ENCODE assay signal across 18 cellular contexts in genomic region chr2:43212216-43212828, GRCh38. TPM values are rescaled to one million over a fixed set of nuclear protein-coding genes. Genes with fewer than 3 reads are reported as not detected.
DNase-seq lines count a peak whose midpoint lies in the region; FAIRE-seq and TF ChIP-seq lines count a peak whose summit lies in the region.
"Had no signal": no experiment of that assay in that cellular context is flagged by ENCODE, and none has a peak within 500 bp of the region (broad histone marks: within the 10 kb centered on the region; RNA-seq: fewer than 3 reads in every experiment).

No MANE protein-coding gene starts in this region.

- H3K27me3 ChIP-seq in BLaER1 (no peaks in the 10 kb centered on the region), H9 (ENCODE audit: insufficient read depth, low read length) (no peaks in the 10 kb centered on the region), colonic mucosa (no peaks in the 10 kb centered on the region), neural progenitor cell (no peaks in the 10 kb centered on the region)
- H3K27me3 ChIP-seq: heart right ventricle had no signal

- intact Hi-C loops in colonic mucosa (cut with DNase I): no loop called here

- DNase-seq in H9: no peak
- peak; percentile 21 for DNase-seq in colonic mucosa
- no peak for DNase-seq in neural progenitor cell (ENCODE audit: low spot score)
- no peak for DNase-seq in OCI-M2 (lab: John Stamatoyannopoulos, UW; ENCODE audit: unreplicated experiment)
- DNase-seq in AG08395 (ENCODE audit: low spot score): no peak
- no peak for DNase-seq in substantia nigra (lab: John Stamatoyannopoulos, UW)
- no peak for DNase-seq in GM12891 (ENCODE audit: insufficient read length, low spot score)
- DNase-seq: activated CD4-positive, alpha-beta T cell treated with anti-CD3 and anti-CD28 coated beads for 1 hour; activated T-cell treated with anti-CD3 and anti-CD28 coated beads for 4 hours; amniotic stem cell; dermis blood vessel endothelial cell; left colon; NCI-H1092 treated with DMSO at 0.1 percent for 48 hours; NCI-H345; PC-3 had no signal

- H3K36me3 Mint-ChIP-seq in H9 (ENCODE audit: insufficient read depth in 1 of 3, low read depth in 3 of 3) (no peaks in the 10 kb centered on the region), neural progenitor cell (no peaks in the 10 kb centered on the region)

- H2BK12ac ChIP-seq in H9 (ENCODE audit: insufficient read length, low read depth, low read length): no peak overlapping the region

- H2AFZ ChIP-seq in H9 (ENCODE audit: low read length): no peak overlapping the region
- no peak overlapping the region for H2AFZ ChIP-seq in neural progenitor cell (replicated peaks)

- no peak overlapping the region for H3K56ac ChIP-seq in H9 (ENCODE audit: insufficient read length, low read depth, low read length)

- no CpG with 5 or more reads among the region's 10 CpGs for WGBS in H9 (ENCODE audit: extremely low coverage, insufficient read length, low lambda C conversion rate)

- no peak overlapping the region for H2BK5ac ChIP-seq in H9 (ENCODE audit: insufficient read length, low read length)

- H3K79me1 ChIP-seq in H9 (ENCODE audit: insufficient read depth, low read depth, low read length, poor library complexity, severe bottlenecking): no peaks in the 10 kb centered on the region

- no peaks in the 10 kb centered on the region for H4K20me1 ChIP-seq in BLaER1
- no peaks in the 10 kb centered on the region for H4K20me1 ChIP-seq in H9 (ENCODE audit: control insufficient read depth, insufficient read depth, insufficient read length)
- H4K20me1 ChIP-seq in neural progenitor cell (ENCODE audit: low read depth): no peaks in the 10 kb centered on the region

- H2BK15ac ChIP-seq in H9 (ENCODE audit: low read depth, low read length): no peak overlapping the region

- TF ChIP-seq CTCF in H9 (conservative IDR thresholded peaks at IDR 0.05) (no peak), colonic mucosa (IDR thresholded peaks at IDR 0.05) (no peak), neural progenitor cell (IDR thresholded peaks at IDR 0.05) (no peak)

- H3K4me2 ChIP-seq in BLaER1 (peak overlapping the region; percentile 89), H9 (ENCODE audit: insufficient read depth, insufficient read length, low read length) (no peak overlapping the region), neural progenitor cell (no peak overlapping the region)
- H3K4me2 ChIP-seq: smooth muscle cell had no signal

- no peak overlapping the region for H2BK20ac ChIP-seq in H9 (ENCODE audit: low read depth, low read length, poor library complexity, severe bottlenecking)

- H3K9ac ChIP-seq in BLaER1 (peak overlapping the region; percentile 39; the same call in 1 of the 2 replicates), H9 (ENCODE audit: extremely low read depth, insufficient read length, low read length) (no peak overlapping the region), colonic mucosa (ENCODE audit: low read depth in 2 of 2, low read length in 2 of 2) (no peak overlapping the region), neural progenitor cell (no peak overlapping the region)

- no peak overlapping the region for H3K4me3 ChIP-seq in BLaER1
- no peak overlapping the region for H3K4me3 ChIP-seq in colonic mucosa
- H3K4me3 ChIP-seq in neural progenitor cell: no peak overlapping the region
- H3K4me3 ChIP-seq: heart right ventricle, smooth muscle cell had no signal

- H2AK5ac ChIP-seq in H9 (ENCODE audit: insufficient read length, low read length): no peak overlapping the region

- no peak overlapping the region for H3K4ac ChIP-seq in H9 (ENCODE audit: low read depth, low read length)

- FAIRE-seq in GM12891 (lab: Jason Lieb, UNC): no peak

- H3K27me3 Mint-ChIP-seq in H9 (ENCODE audit: low read depth): peaks cover 2% of the 10 kb centered on the region; the same call in 1 of the 2 replicates
- peaks cover 9% of the 10 kb centered on the region for H3K27me3 Mint-ChIP-seq in neural progenitor cell (ENCODE audit: insufficient read depth, low read depth)

- H3K4me3 Mint-ChIP-seq in H9 (no peak overlapping the region), neural progenitor cell (no peak overlapping the region)

- H3K9me3 Mint-ChIP-seq in H9 (no peaks in the 10 kb centered on the region), neural progenitor cell (no peaks in the 10 kb centered on the region)

- H3K27ac ChIP-seq in BLaER1 (peak overlapping the region; percentile 76), H9 (ENCODE audit: insufficient read length, low read depth, low read length) (no peak overlapping the region), colonic mucosa (no peak overlapping the region), neural progenitor cell (no peak overlapping the region), substantia nigra (ENCODE audit: low read depth, low read length, poor library complexity, severe bottlenecking) (no peak overlapping the region)

- H3K23ac ChIP-seq in H9 (ENCODE audit: insufficient read length, low read depth, low read length): no peak overlapping the region

- H3K9me3 ChIP-seq in BLaER1: no peaks in the 10 kb centered on the region
- no peaks in the 10 kb centered on the region for H3K9me3 ChIP-seq in H9 (ENCODE audit: control insufficient read depth, low read depth, low read length)
- no peaks in the 10 kb centered on the region for H3K9me3 ChIP-seq in colonic mucosa
- no peaks in the 10 kb centered on the region for H3K9me3 ChIP-seq in neural progenitor cell (ENCODE audit: low read depth)
- H3K9me3 ChIP-seq: heart right ventricle had no signal

- H4K91ac ChIP-seq in H9 (ENCODE audit: insufficient read length, low read depth, low read length): no peak overlapping the region

- peaks cover 32% of the 10 kb centered on the region for H3F3A ChIP-seq in neural progenitor cell (ENCODE audit: low read depth)

- H3K4me1 Mint-ChIP-seq in H9 (peaks cover 25 to 43% of the 10 kb centered on the region in 2 experiments), neural progenitor cell (peaks cover 19% of the 10 kb centered on the region)

- H3T11ph ChIP-seq in H9 (ENCODE audit: low read length): no peak overlapping the region

- no peak overlapping the region for H3K14ac ChIP-seq in H9 (ENCODE audit: insufficient read depth, low read length)

- H3K18ac ChIP-seq in H9 (ENCODE audit: insufficient read length, low read depth, low read length): no peak overlapping the region

- H3K36me3 ChIP-seq in BLaER1 (no peaks in the 10 kb centered on the region), colonic mucosa (no peaks in the 10 kb centered on the region), neural progenitor cell (no peaks in the 10 kb centered on the region)
- H3K36me3 ChIP-seq: heart right ventricle had no signal

- no peaks in the 10 kb centered on the region for H3K23me2 ChIP-seq in H9 (ENCODE audit: insufficient read length, low read depth, low read length, poor library complexity, severe bottlenecking)

- H4K5ac ChIP-seq in H9 (ENCODE audit: insufficient read length, low read depth, low read length): no peak overlapping the region

- no peak overlapping the region for H2BK120ac ChIP-seq in H9 (ENCODE audit: low read depth, low read length, poor library complexity, severe bottlenecking)

- peak overlapping the region in 2 of 3 experiments; percentile 26 to 74; a peak in 4 of 7 replicates for H3K27ac Mint-ChIP-seq in H9
- peak overlapping the region; percentile 25 for H3K27ac Mint-ChIP-seq in neural progenitor cell

- no peak for TF ChIP-seq POLR2A in GM12891 (IDR thresholded peaks at IDR 0.05; ENCODE audit: low read depth, low read length)

- peaks cover 100% of the 10 kb centered on the region for H3K4me1 ChIP-seq in BLaER1
- peaks cover 3% of the 10 kb centered on the region; the same call in 1 of the 2 replicates for H3K4me1 ChIP-seq in H9 (ENCODE audit: insufficient read depth, low read length)
- peaks cover 7% of the 10 kb centered on the region for H3K4me1 ChIP-seq in colonic mucosa
- peaks cover 18% of the 10 kb centered on the region for H3K4me1 ChIP-seq in neural progenitor cell

- no peak overlapping the region for H4K8ac ChIP-seq in H9 (replicated peaks; ENCODE audit: insufficient read length, low read depth, low read length)

- H3K79me2 ChIP-seq in H9 (ENCODE audit: insufficient read depth, low read length): no peaks in the 10 kb centered on the region
- no peaks in the 10 kb centered on the region for H3K79me2 ChIP-seq in neural progenitor cell (ENCODE audit: low read depth)

TF ChIP-seq in GM12891, 5 proteins besides CTCF, POLR2A, EP300 and RAD21:
- TF ChIP-seq POLR2AphosphoS5 (IDR thresholded peaks at IDR 0.05; ENCODE audit: low read depth, low read length): no peak
- no peak for TF ChIP-seq POU2F2 (IDR thresholded peaks at IDR 0.05; ENCODE audit: low read depth, low read length)
- TF ChIP-seq PAX5 (IDR thresholded peaks at IDR 0.05; ENCODE audit: insufficient read depth, low read length, severe bottlenecking): no peak
- no peak for TF ChIP-seq TAF1 (IDR thresholded peaks at IDR 0.05; ENCODE audit: low read depth, low read length)
- TF ChIP-seq SPI1 (IDR thresholded peaks at IDR 0.05; ENCODE audit: low read depth, low read length): no peak

RNA-seq across cellular contexts. Expression of gene ZFP36L2, which starts 14.1 kb away (rescaled TPM):
- total RNA-seq in H9 (2021): 105 and 110 TPM in 2 replicates
- 100 to 1,000 TPM; 166 to 205 TPM for total RNA-seq in colonic mucosa
- total RNA-seq in neural progenitor cell (ENCODE audit: low replicate concordance): 13.8 and 15.1 TPM in 2 replicates
- polyA plus RNA-seq in GM12891 (2012; ENCODE audit: low read depth, missing spikeins): 16.6 TPM
